Comparison of ENCODE assay signal across 12 cellular contexts in the genomic region with DNA sequence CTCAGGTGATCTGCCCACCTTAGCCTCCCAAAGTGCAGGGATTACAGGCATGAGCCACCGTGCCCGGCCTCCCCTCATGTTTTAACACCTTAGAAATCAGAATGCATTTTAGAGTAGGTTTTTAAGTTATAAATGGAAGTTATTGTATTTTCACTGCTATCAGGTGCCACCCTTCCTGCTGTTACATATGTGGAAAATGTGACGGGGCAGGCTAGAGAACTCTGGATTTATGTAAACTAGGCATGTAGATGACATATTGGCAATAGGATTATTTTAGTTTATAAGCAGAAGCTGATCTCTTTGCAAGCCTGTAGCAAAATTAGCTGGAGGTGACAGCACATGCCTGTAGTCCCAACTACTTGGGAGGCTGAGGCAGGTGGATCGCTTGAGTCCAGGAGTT. TPM values are rescaled to one million over a fixed set of nuclear protein-coding genes. Genes with fewer than 3 reads are reported as not detected.
DNase-seq lines count a peak whose midpoint lies in the region; FAIRE-seq and TF ChIP-seq lines count a peak whose summit lies in the region.
"Had no signal": no experiment of that assay in that cellular context is flagged by ENCODE, and none has a peak within 500 bp of the region (broad histone marks: within the 10 kb centered on the region; RNA-seq: fewer than 3 reads in every experiment).

No MANE protein-coding gene starts in this region.

- POLR2A ChIA-PET in CD8-positive, alpha-beta memory T cell (lab: Charles Lee) = no interaction called here

- H3K4me3 Mint-ChIP-seq in CD8-positive, alpha-beta memory T cell = peak overlapping the region; percentile 35 to 99 (median 95)
- peak overlapping the region; percentile 70 to 98 (median 98) for H3K4me3 Mint-ChIP-seq in IgD-negative memory B cell

- intact Hi-C loops in mammary epithelial cell (cut with micrococcal nuclease) (no loop called here), ascending aorta (cut with DNase I) (no loop called here)

- H4K20me1 ChIP-seq in mammary epithelial cell (ENCODE audit: insufficient read depth, low read length) = no peaks in the 10 kb centered on the region

- H3K27ac ChIP-seq in CD8-positive, alpha-beta memory T cell (ENCODE audit: low read depth, low read length) = no peak overlapping the region
- H3K27ac ChIP-seq in mammary epithelial cell (ENCODE audit: insufficient read depth, low read depth, low read length) (no peak overlapping the region), ascending aorta (no peak overlapping the region)
- H3K27ac ChIP-seq: Peyer's patch had no signal

- H3K36me3 Mint-ChIP-seq in CD8-positive, alpha-beta memory T cell = peaks cover 17 to 62% (median 22%) of the 10 kb centered on the region in 3 donors
- H3K36me3 Mint-ChIP-seq in IgD-negative memory B cell = peaks cover 7% of the 10 kb centered on the region

- H3K27ac Mint-ChIP-seq in CD8-positive, alpha-beta memory T cell = peak overlapping the region in 3 of 8 donors; percentile 7 to 85 (median 37)
- H3K27ac Mint-ChIP-seq in IgD-negative memory B cell = peak overlapping the region in 1 of 3 donors; percentile 50

- dilution Hi-C loops in mammary epithelial cell (cut with HindIII; ENCODE audit: low sequenced_read_pairs) = loop anchor here (5.0 kb wide), 1 partner anchor 43 kb away; no protein-coding TSS in a partner anchor

- no TSS peak for BruUV-seq in mammary epithelial cell (replicated peaks; lab: Mats Ljungman, UMichigan)

- peak overlapping the region; percentile 19 for H3K4me3 ChIP-seq in CD8-positive, alpha-beta memory T cell (ENCODE audit: low read length)
- H3K4me3 ChIP-seq in mammary epithelial cell (replicated peaks in 1 of 3; ENCODE audit: insufficient read depth in 1 of 3, low read depth in 2 of 3, low read length in 3 of 3) (no peak overlapping the region), neuron (ENCODE audit: low read length) (peak overlapping the region; percentile 14), ascending aorta (no peak overlapping the region)

- H3K36me3 ChIP-seq in CD8-positive, alpha-beta memory T cell (ENCODE audit: insufficient read depth, low read length) = peaks cover 30% of the 10 kb centered on the region
- H3K36me3 ChIP-seq in mammary epithelial cell (ENCODE audit: insufficient read depth, low read length) (peaks cover 27% of the 10 kb centered on the region), neuron (ENCODE audit: insufficient read depth, low read length) (peaks cover 43% of the 10 kb centered on the region), ascending aorta (peaks cover 34 to 35% of the 10 kb centered on the region in 2 donors)

- H3K27me3 Mint-ChIP-seq in CD8-positive, alpha-beta memory T cell = no peaks in the 10 kb centered on the region
- H3K27me3 Mint-ChIP-seq in IgD-negative memory B cell = no peaks in the 10 kb centered on the region

- H3K4me2 ChIP-seq in mammary epithelial cell (ENCODE audit: insufficient read depth, low read depth, low read length) = peak overlapping the region; percentile 11

- WGBS in mammary epithelial cell (ENCODE audit: low coverage, missing lambda C conversion rate) = 100% methylated on average over 4 of the region's 4 CpGs

- no peak overlapping the region for H2AFZ ChIP-seq in mammary epithelial cell (ENCODE audit: low read depth, low read length)
- H2AFZ ChIP-seq in neuron (ENCODE audit: low read depth, low read length) = no peak overlapping the region

- no peak overlapping the region for H3K9ac ChIP-seq in mammary epithelial cell (ENCODE audit: insufficient read depth, low read length)

- in situ Hi-C loops in mammary epithelial cell (cut with MboI; ENCODE audit: low sequenced_read_pairs in 2 of 2) = no loop called here

- H3K4me1 Mint-ChIP-seq in CD8-positive, alpha-beta memory T cell = peaks cover 53 to 71% (median 65%) of the 10 kb centered on the region in 3 donors
- peaks cover 26 to 40% (median 36%) of the 10 kb centered on the region in 3 donors for H3K4me1 Mint-ChIP-seq in IgD-negative memory B cell

- no peaks in the 10 kb centered on the region for H3K9me3 ChIP-seq in CD8-positive, alpha-beta memory T cell (ENCODE audit: low read length)
- H3K9me3 ChIP-seq in mammary epithelial cell (replicated peaks; ENCODE audit: insufficient read depth, low read length) = peaks cover 6% of the 10 kb centered on the region
- no peaks in the 10 kb centered on the region for H3K9me3 ChIP-seq in neuron (ENCODE audit: low read length)
- H3K9me3 ChIP-seq in ascending aorta = no peaks in the 10 kb centered on the region
- H3K9me3 ChIP-seq: Peyer's patch had no signal

- no peak for FAIRE-seq in D721Med (lab: Jason Lieb, UNC)

- H3K9me3 Mint-ChIP-seq in CD8-positive, alpha-beta memory T cell = no peaks in the 10 kb centered on the region
- no peaks in the 10 kb centered on the region for H3K9me3 Mint-ChIP-seq in IgD-negative memory B cell

- DNase-seq in CD8-positive, alpha-beta memory T cell = no peak
- DNase-seq in mammary epithelial cell = no peak
- DNase-seq in D721Med (ENCODE audit: insufficient read length, low spot score) = no peak
- DNase-seq in DMS53 (lab: John Stamatoyannopoulos, UW) = no peak
- no peak for DNase-seq in ascending aorta (ENCODE audit: low spot score in 2 of 2)
- DNase-seq: GDM1, islet precursor cell, NCI-H187, Peyer's patch, posterior cingulate gyrus had no signal

- peaks cover 76% of the 10 kb centered on the region for H3K79me2 ChIP-seq in mammary epithelial cell (ENCODE audit: insufficient read depth, low read length)

- peaks cover 23% of the 10 kb centered on the region for H3K4me1 ChIP-seq in CD8-positive, alpha-beta memory T cell (ENCODE audit: insufficient read depth, low read length)
- H3K4me1 ChIP-seq in mammary epithelial cell (ENCODE audit: insufficient read depth, low read length) = peaks cover 31% of the 10 kb centered on the region
- peaks cover 18% of the 10 kb centered on the region for H3K4me1 ChIP-seq in neuron (ENCODE audit: insufficient read depth, low read length)
- peaks cover 3 to 11% of the 10 kb centered on the region in 2 donors for H3K4me1 ChIP-seq in ascending aorta

- CTCF ChIA-PET in CD8-positive, alpha-beta memory T cell (lab: Charles Lee) = interaction anchor here (0.9 to 2.1 kb wide), 7 partner anchors 9 to 75 kb away, joined by 3 to 8 read pairs (median 4); a partner anchor contains a TSS
- CTCF ChIA-PET in mammary epithelial cell (lab: Charles Lee; ENCODE audit: low non-redundant PET) = no interaction called here

- no peak for TF ChIP-seq CTCF in mammary epithelial cell (conservative IDR thresholded peaks at IDR 0.05 in 1 of 2, IDR thresholded peaks at IDR 0.05 in 1 of 2; ENCODE audit: extremely low read depth in 1 of 2, insufficient read depth in 1 of 2, low read depth in 1 of 2, low read length in 2 of 2)
- no peak for TF ChIP-seq CTCF in D721Med (IDR thresholded peaks at IDR 0.05; ENCODE audit: insufficient read depth, missing control alignments)
- TF ChIP-seq CTCF in ascending aorta (IDR thresholded peaks at IDR 0.05) = no peak

- no peaks in the 10 kb centered on the region for H3K27me3 ChIP-seq in CD8-positive, alpha-beta memory T cell (ENCODE audit: insufficient read depth, low read length, poor library complexity, severe bottlenecking)
- H3K27me3 ChIP-seq in mammary epithelial cell (ENCODE audit: insufficient read depth, low read length) = no peaks in the 10 kb centered on the region
- no peaks in the 10 kb centered on the region for H3K27me3 ChIP-seq in neuron (ENCODE audit: insufficient read depth, low read length)
- H3K27me3 ChIP-seq in ascending aorta = no peaks in the 10 kb centered on the region
- H3K27me3 ChIP-seq: Peyer's patch had no signal

RNA-seq across cellular contexts. Expression of a gene that starts 2.1 kb away (rescaled TPM):
- total RNA-seq in CD8-positive, alpha-beta memory T cell = 100 to 1,000 TPM; 105 to 107 TPM
- 23.0 TPM for polyA plus RNA-seq in CD8-positive, alpha-beta memory T cell
- 23.7 TPM for polyA plus RNA-seq in IgD-negative memory B cell
- total RNA-seq in mammary epithelial cell = 10 to 100 TPM; 18.3 to 43.5 TPM
- polyA plus RNA-seq in mammary epithelial cell = 24.6 TPM
- polyA minus RNA-seq in mammary epithelial cell = 77.0 TPM
- 13.7 TPM for total RNA-seq in ascending aorta

RNA-seq across cellular contexts. Expression of a gene that starts 5.5 kb away (rescaled TPM):
- under 1 TPM; 0.84 to 0.90 TPM for total RNA-seq in CD8-positive, alpha-beta memory T cell
- 0.87 TPM for polyA plus RNA-seq in CD8-positive, alpha-beta memory T cell
- polyA plus RNA-seq in IgD-negative memory B cell = not detected
- total RNA-seq in mammary epithelial cell = 10 to 100 TPM; 17.9 to 38.8 TPM
- 24.8 TPM for polyA plus RNA-seq in mammary epithelial cell
- 9.4 TPM for polyA minus RNA-seq in mammary epithelial cell
- 11.5 TPM for total RNA-seq in ascending aorta

RNA-seq across cellular contexts. Expression of a gene that starts 25.6 kb away (rescaled TPM):
- under 1 TPM in 1 of 2 experiments, not detected in 1; 0.11 TPM for total RNA-seq in CD8-positive, alpha-beta memory T cell
- polyA plus RNA-seq in CD8-positive, alpha-beta memory T cell = not detected
- polyA plus RNA-seq in IgD-negative memory B cell (not detected), mammary epithelial cell (0.09 TPM)
- total RNA-seq in mammary epithelial cell (under 1 TPM in 1 of 2 donors, not detected in 1; under 0.01 TPM), ascending aorta (not detected)
- not detected for polyA minus RNA-seq in mammary epithelial cell

RNA-seq across cellular contexts. Expression of a gene that starts 27.1 kb away (rescaled TPM):
- 100 to 1,000 TPM; 147 to 151 TPM for total RNA-seq in CD8-positive, alpha-beta memory T cell
- polyA plus RNA-seq in CD8-positive, alpha-beta memory T cell = 532 TPM
- polyA plus RNA-seq in IgD-negative memory B cell (329 TPM), mammary epithelial cell (155 TPM)
- total RNA-seq in mammary epithelial cell (100 to 1,000 TPM; 111 to 118 TPM), ascending aorta (174 TPM)
- polyA minus RNA-seq in mammary epithelial cell = 123 TPM

Comparison
In these comparisons a context has a peak if more than half of its experiments do, and no peak if none do; other contexts are left out.
1. H3K4me3 ChIP-seq: peak in CD8-positive, alpha-beta memory T cell (single experiment) and neuron (single experiment); none in mammary epithelial cell (0 of 3) and ascending aorta (0 of 2).